Comparison of ENCODE assay signal across 1 cellular context in the genomic region with DNA sequence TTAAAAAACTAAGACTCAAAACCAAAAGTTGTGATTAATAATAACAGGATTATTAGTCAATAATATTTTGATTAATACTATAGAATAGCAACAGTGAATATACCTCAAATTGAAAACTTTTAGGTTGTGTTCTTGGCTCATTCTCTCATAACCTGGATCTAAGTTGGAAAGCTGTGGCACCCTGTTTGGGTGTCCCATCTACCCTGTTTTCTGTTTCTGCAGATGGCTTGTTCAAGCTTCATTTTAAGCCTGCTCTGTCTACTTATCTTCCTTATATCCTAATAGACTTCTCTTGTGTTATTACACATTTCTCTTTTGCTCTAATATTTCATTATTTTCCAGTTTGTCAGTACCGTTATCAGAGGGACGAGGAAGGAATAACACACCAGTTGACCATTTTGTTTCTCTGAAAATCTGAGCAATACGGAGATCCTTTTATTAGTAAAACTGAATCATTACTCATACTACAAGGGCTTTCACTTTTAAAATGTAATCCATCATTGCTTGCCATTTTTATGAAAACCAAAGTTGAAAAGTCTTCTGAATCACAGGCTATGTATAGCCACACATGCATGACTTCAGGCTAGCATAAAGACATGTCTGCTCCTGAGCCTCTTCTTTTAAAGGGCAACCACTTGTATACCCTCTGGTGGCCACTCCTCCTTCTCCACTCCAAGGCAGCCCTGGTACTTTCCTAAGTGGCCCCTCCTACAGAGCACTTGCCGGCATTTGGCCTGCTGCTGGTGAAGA.
TF ChIP-seq lines count a peak whose summit lies in the region.

No MANE protein-coding gene starts in this region.

TF ChIP-seq in GM23338, 12 proteins besides CTCF, POLR2A, EP300 and RAD21:
- TF ChIP-seq, protein P1, sequence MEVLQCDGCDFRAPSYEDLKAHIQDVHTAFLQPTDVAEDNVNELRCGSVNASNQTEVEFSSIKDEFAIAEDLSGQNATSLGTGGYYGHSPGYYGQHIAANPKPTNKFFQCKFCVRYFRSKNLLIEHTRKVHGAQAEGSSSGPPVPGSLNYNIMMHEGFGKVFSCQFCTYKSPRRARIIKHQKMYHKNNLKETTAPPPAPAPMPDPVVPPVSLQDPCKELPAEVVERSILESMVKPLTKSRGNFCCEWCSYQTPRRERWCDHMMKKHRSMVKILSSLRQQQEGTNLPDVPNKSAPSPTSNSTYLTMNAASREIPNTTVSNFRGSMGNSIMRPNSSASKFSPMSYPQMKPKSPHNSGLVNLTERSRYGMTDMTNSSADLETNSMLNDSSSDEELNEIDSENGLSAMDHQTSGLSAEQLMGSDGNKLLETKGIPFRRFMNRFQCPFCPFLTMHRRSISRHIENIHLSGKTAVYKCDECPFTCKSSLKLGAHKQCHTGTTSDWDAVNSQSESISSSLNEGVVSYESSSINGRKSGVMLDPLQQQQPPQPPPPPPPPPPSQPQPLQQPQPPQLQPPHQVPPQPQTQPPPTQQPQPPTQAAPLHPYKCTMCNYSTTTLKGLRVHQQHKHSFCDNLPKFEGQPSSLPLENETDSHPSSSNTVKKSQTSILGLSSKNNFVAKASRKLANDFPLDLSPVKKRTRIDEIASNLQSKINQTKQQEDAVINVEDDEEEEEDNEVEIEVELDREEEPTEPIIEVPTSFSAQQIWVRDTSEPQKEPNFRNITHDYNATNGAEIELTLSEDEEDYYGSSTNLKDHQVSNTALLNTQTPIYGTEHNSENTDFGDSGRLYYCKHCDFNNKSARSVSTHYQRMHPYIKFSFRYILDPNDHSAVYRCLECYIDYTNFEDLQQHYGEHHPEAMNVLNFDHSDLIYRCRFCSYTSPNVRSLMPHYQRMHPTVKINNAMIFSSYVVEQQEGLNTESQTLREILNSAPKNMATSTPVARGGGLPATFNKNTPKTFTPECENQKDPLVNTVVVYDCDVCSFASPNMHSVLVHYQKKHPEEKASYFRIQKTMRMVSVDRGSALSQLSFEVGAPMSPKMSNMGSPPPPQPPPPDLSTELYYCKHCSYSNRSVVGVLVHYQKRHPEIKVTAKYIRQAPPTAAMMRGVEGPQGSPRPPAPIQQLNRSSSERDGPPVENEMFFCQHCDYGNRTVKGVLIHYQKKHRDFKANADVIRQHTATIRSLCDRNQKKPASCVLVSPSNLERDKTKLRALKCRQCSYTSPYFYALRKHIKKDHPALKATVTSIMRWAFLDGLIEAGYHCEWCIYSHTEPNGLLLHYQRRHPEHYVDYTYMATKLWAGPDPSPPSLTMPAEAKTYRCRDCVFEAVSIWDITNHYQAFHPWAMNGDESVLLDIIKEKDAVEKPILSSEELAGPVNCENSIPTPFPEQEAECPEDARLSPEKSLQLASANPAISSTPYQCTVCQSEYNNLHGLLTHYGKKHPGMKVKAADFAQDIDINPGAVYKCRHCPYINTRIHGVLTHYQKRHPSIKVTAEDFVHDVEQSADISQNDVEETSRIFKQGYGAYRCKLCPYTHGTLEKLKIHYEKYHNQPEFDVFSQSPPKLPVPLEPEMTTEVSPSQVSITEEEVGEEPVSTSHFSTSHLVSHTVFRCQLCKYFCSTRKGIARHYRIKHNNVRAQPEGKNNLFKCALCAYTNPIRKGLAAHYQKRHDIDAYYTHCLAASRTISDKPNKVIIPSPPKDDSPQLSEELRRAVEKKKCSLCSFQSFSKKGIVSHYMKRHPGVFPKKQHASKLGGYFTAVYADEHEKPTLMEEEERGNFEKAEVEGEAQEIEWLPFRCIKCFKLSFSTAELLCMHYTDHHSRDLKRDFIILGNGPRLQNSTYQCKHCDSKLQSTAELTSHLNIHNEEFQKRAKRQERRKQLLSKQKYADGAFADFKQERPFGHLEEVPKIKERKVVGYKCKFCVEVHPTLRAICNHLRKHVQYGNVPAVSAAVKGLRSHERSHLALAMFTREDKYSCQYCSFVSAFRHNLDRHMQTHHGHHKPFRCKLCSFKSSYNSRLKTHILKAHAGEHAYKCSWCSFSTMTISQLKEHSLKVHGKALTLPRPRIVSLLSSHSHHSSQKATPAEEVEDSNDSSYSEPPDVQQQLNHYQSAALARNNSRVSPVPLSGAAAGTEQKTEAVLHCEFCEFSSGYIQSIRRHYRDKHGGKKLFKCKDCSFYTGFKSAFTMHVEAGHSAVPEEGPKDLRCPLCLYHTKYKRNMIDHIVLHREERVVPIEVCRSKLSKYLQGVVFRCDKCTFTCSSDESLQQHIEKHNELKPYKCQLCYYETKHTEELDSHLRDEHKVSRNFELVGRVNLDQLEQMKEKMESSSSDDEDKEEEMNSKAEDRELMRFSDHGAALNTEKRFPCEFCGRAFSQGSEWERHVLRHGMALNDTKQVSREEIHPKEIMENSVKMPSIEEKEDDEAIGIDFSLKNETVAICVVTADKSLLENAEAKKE (CRISPR knock-in tag; IDR thresholded peaks at IDR 0.05), result no peak
- TF ChIP-seq EZH2phosphoT487 (IDR thresholded peaks at IDR 0.05; ENCODE audit: unreplicated experiment), result no peak
- TF ChIP-seq, protein P2, sequence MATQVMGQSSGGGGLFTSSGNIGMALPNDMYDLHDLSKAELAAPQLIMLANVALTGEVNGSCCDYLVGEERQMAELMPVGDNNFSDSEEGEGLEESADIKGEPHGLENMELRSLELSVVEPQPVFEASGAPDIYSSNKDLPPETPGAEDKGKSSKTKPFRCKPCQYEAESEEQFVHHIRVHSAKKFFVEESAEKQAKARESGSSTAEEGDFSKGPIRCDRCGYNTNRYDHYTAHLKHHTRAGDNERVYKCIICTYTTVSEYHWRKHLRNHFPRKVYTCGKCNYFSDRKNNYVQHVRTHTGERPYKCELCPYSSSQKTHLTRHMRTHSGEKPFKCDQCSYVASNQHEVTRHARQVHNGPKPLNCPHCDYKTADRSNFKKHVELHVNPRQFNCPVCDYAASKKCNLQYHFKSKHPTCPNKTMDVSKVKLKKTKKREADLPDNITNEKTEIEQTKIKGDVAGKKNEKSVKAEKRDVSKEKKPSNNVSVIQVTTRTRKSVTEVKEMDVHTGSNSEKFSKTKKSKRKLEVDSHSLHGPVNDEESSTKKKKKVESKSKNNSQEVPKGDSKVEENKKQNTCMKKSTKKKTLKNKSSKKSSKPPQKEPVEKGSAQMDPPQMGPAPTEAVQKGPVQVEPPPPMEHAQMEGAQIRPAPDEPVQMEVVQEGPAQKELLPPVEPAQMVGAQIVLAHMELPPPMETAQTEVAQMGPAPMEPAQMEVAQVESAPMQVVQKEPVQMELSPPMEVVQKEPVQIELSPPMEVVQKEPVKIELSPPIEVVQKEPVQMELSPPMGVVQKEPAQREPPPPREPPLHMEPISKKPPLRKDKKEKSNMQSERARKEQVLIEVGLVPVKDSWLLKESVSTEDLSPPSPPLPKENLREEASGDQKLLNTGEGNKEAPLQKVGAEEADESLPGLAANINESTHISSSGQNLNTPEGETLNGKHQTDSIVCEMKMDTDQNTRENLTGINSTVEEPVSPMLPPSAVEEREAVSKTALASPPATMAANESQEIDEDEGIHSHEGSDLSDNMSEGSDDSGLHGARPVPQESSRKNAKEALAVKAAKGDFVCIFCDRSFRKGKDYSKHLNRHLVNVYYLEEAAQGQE (IDR thresholded peaks at IDR 0.05; ENCODE audit: unreplicated experiment), result no peak
- TF ChIP-seq CREB1 (CRISPR knock-in tag; IDR thresholded peaks at IDR 0.05; ENCODE audit: low read depth), result no peak
- no peak for TF ChIP-seq NANOG (IDR thresholded peaks at IDR 0.05; ENCODE audit: borderline replicate concordance)
- no peak for TF ChIP-seq ZNF331 (CRISPR knock-in tag; IDR thresholded peaks at IDR 0.05; ENCODE audit: low read depth)
- TF ChIP-seq EZH2 (IDR thresholded peaks at IDR 0.05; ENCODE audit: low read depth, unreplicated experiment), result no peak
- no peak for TF ChIP-seq POLR2AphosphoS5 (IDR thresholded peaks at IDR 0.05; ENCODE audit: low read depth)
- no peak for TF ChIP-seq JUNB (IDR thresholded peaks at IDR 0.05; ENCODE audit: unreplicated experiment)
- no peak for TF ChIP-seq STAT1 (IDR thresholded peaks at IDR 0.05; ENCODE audit: unreplicated experiment)
- no peak for TF ChIP-seq ZNF114 (CRISPR knock-in tag; IDR thresholded peaks at IDR 0.05)
- TF ChIP-seq, protein P3, sequence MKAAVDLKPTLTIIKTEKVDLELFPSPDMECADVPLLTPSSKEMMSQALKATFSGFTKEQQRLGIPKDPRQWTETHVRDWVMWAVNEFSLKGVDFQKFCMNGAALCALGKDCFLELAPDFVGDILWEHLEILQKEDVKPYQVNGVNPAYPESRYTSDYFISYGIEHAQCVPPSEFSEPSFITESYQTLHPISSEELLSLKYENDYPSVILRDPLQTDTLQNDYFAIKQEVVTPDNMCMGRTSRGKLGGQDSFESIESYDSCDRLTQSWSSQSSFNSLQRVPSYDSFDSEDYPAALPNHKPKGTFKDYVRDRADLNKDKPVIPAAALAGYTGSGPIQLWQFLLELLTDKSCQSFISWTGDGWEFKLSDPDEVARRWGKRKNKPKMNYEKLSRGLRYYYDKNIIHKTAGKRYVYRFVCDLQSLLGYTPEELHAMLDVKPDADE (IDR thresholded peaks at IDR 0.05), result no peak
